ENCODE assay signal across 8 cellular contexts in the genomic region with DNA sequence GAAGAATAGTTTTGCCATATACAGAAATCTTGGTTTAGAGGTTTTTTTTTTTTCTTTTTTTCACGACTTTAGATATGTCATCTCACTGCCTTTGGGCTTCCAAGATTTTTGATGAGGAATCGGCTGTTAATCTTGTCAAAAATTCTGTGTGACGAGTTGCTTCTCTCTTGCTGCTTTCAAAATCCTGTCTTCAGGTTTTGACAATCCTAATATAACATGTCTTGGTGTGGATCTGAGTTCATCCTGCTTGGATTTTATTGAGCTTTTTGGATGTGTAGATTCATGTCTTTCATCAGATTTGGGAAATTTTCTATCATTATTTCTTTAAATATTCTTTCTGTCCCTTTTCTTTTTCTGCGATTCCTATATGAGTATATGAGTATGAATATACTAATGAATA.
"Had no signal": no experiment of that assay in that cellular context is flagged by ENCODE, and none has a peak within 500 bp of the region (broad histone marks: within the 10 kb centered on the region; RNA-seq: fewer than 3 reads in every experiment).

No MANE protein-coding gene starts in this region.

- DNase-seq: GM23248, GOT3, H7, HCEC 1CT, HFFc6, KG1 had no signal

- H3K9ac ChIP-seq: GM23248 had no signal

- H3K4me3 Mint-ChIP-seq: HFFc6, IgD-negative memory B cell had no signal

- FAIRE-seq: HTR-8/SVneo had no signal

- H2AFZ ChIP-seq: GM23248 had no signal

- H3K4me3 ChIP-seq: GM23248 had no signal

- H3K27ac Mint-ChIP-seq: HFFc6, IgD-negative memory B cell had no signal

- H3K27me3 Mint-ChIP-seq: IgD-negative memory B cell had no signal

- H3K27ac ChIP-seq: GM23248 had no signal
